8 cellular contexts compared by ENCODE assay signal in the genomic region with DNA sequence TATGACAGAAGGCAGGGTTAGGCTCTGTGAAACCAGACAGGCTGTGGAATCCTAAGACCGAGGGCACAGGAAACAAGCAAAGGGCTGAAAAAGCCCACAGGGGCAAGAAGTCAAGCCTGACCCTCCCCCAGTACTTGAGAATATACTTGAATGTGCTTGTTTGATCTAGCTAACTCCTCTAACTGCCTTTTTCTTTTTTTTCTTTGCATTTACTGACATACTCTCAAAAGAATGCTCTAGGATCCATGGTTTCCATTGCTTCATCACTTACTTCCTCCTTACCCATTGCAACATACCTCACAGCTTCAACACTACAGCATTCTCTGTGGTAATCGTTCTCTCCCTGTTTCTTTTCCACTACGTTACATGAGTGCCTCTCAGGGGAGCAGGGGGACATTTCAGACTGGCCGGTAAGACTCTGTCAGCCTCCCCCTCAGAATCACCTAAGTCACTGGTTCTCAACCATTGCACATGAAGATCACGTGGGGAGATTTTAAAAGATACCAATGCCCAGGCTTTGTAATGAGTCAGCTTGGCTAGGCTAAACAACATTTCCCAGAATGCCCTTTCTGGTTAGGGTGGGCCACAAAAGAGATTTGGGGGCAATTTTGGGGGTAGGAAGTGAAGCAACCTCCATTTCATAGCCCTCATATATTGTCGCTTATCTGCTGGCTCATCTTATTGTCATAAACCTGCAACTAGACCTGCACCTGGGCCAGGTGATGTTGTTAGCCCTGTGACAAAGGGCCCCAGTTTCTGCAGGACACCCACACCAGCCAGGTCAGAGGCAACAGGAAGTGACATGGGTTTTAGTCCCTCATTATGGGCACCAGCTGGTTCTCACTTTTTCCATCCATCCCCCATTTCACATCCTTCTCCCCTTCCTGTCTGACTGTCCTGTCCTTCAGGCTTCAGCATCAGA. TPM values are rescaled to one million over a fixed set of nuclear protein-coding genes. Genes with fewer than 3 reads are reported as not detected.
DNase-seq lines count a peak whose midpoint lies in the region; ATAC-seq and TF ChIP-seq lines count a peak whose summit lies in the region.

No MANE protein-coding gene starts in this region.

- H4K20me1 ChIP-seq in HCT116 (ENCODE audit: insufficient read depth) (no peaks in the 10 kb centered on the region), OCI-LY1 (ENCODE audit: insufficient read depth, low read length) (no peaks in the 10 kb centered on the region)

- H3K9me2 ChIP-seq in HCT116 (ENCODE audit: insufficient read depth) (no peaks in the 10 kb centered on the region), OCI-LY1 (ENCODE audit: low read depth, low read length) (no peaks in the 10 kb centered on the region)

- H3K27ac ChIP-seq in HCT116 (ENCODE audit: low read depth, low read length) (no peak overlapping the region), OCI-LY1 (ENCODE audit: low read depth, low read length, poor library complexity, severe bottlenecking) (peak overlapping the region; percentile 90), liver (ENCODE audit: low read depth in 1 of 2, low read length in 2 of 2) (peak overlapping the region; percentile 55 to 66)

- POLR2A ChIA-PET in HCT116 (lab: Charles Lee) = no interaction called here

- BruUV-seq in HCT116 (replicated peaks; lab: Mats Ljungman, UMichigan) = no TSS peak

- H3K27me3 ChIP-seq in HCT116 (ENCODE audit: insufficient read depth, low read length) (no peaks in the 10 kb centered on the region), OCI-LY1 (ENCODE audit: insufficient read depth, low read length) (no peaks in the 10 kb centered on the region), liver (ENCODE audit: control insufficient read depth in 4 of 4, insufficient read depth in 4 of 4, low read length in 3 of 4) (no peaks in the 10 kb centered on the region)

- TF ChIP-seq POLR2A in HCT116 (IDR thresholded peaks at IDR 0.05; ENCODE audit: borderline replicate concordance, extremely low read depth, insufficient read depth, insufficient read length) = no peak

- CTCF ChIA-PET in HCT116 (lab: Charles Lee) = interaction anchor here (2.2 kb wide), 1 partner anchor 214 kb away, joined by 7 read pairs; no protein-coding TSS in a partner anchor

- in situ Hi-C loops in astrocyte of the spinal cord (cut with HindIII; ENCODE audit: low sequenced_read_pairs) = no loop called here

- WGBS in liver = 69% methylated on average over 6 of the region's 6 CpGs

- H3F3A ChIP-seq in OCI-LY1 (ENCODE audit: insufficient read depth, low read length) = peaks cover 5% of the 10 kb centered on the region; the same call in 1 of the 2 replicates

- TF ChIP-seq RAD21 in HCT116 (IDR thresholded peaks at IDR 0.05; ENCODE audit: low read depth) (no peak), liver (IDR thresholded peaks at IDR 0.05) (no peak)

- H2AFZ ChIP-seq in HCT116 (ENCODE audit: low read depth, low read length, poor library complexity, severe bottlenecking) (no peak overlapping the region), OCI-LY1 (ENCODE audit: low read length) (no peak overlapping the region)

- TF ChIP-seq CTCF in GM12864 (IDR thresholded peaks at IDR 0.05; ENCODE audit: low read depth, low read length, missing control alignments) (no peak), HCT116 (IDR thresholded peaks at IDR 0.05 in 2 of 3, conservative IDR thresholded peaks at IDR 0.05 in 1 of 3; ENCODE audit: borderline replicate concordance in 1 of 3, insufficient read depth in 1 of 3, low read depth in 2 of 3, low read length in 2 of 3) (no peak), OCI-LY1 (IDR thresholded peaks at IDR 0.05; ENCODE audit: low read length) (no peak), astrocyte of the spinal cord (IDR thresholded peaks at IDR 0.05; ENCODE audit: low read depth, low read length) (no peak), liver (IDR thresholded peaks at IDR 0.05; ENCODE audit: low read depth, low read length, missing input control) (no peak)

- no peak overlapping the region for H3K9ac ChIP-seq in HCT116 (ENCODE audit: low read length)
- peak overlapping the region; percentile 33; the same call in 1 of the 2 replicates for H3K9ac ChIP-seq in OCI-LY1 (ENCODE audit: low read length)
- H3K9ac ChIP-seq in liver (ENCODE audit: low read depth in 1 of 2, low read length in 2 of 2) = no peak overlapping the region

- H3K9me3 ChIP-seq in HCT116 (ENCODE audit: control insufficient read depth in 1 of 2, insufficient read depth in 1 of 2, low read depth in 1 of 2, low read length in 2 of 2) (no peaks in the 10 kb centered on the region), OCI-LY1 (ENCODE audit: low read length) (no peaks in the 10 kb centered on the region), liver (ENCODE audit: control insufficient read depth in 4 of 4, low read length in 3 of 4) (no peaks in the 10 kb centered on the region)

- DNase-seq in GM12864 (ENCODE audit: low read depth) = peak; percentile 33
- no peak for DNase-seq in HCT116 (ENCODE audit: low read depth, low spot score)
- DNase-seq in astrocyte of the spinal cord (ENCODE audit: low read depth, low spot score) = peak; percentile 86
- DNase-seq in retina = no peak
- no peak for DNase-seq in cerebellar cortex (ENCODE audit: low spot score)

- intact Hi-C loops in HCT116 (cut with micrococcal nuclease) = no loop called here

- H3K4me3 ChIP-seq in GM12864 (ENCODE audit: low read depth, low read length) (no peak overlapping the region), HCT116 (replicated peaks in 1 of 2; ENCODE audit: low read depth in 1 of 2, low read length in 2 of 2) (no peak overlapping the region), OCI-LY1 (ENCODE audit: low read depth, low read length, poor library complexity, severe bottlenecking) (peak overlapping the region; percentile 5), astrocyte of the spinal cord (ENCODE audit: low read depth, low read length) (no peak overlapping the region), liver (ENCODE audit: low read depth in 1 of 3, low read length in 3 of 3) (no peak overlapping the region)

- no peak overlapping the region for H3K4me2 ChIP-seq in HCT116 (ENCODE audit: low read length)
- H3K4me2 ChIP-seq in OCI-LY1 (ENCODE audit: low read length) = peak overlapping the region; percentile 51

- RAD21 ChIA-PET in HCT116 (lab: Charles Lee; ENCODE audit: low non-redundant PET in 1 of 2, low total read pairs in 2 of 2, uncharacterized antibody in 2 of 2, unreplicated experiment in 2 of 2) = no interaction called here

- H3K79me2 ChIP-seq in HCT116 (ENCODE audit: insufficient read depth, low read length) (no peaks in the 10 kb centered on the region), OCI-LY1 (ENCODE audit: insufficient read depth, low read length) (no peaks in the 10 kb centered on the region)

- no peak for ATAC-seq in HCT116
- no peak for ATAC-seq in GM19467 (IDR thresholded peaks at IDR 0.05; ENCODE audit: unreplicated experiment)

- H3K4me1 ChIP-seq in HCT116 (ENCODE audit: control insufficient read depth in 1 of 2, insufficient read depth in 2 of 2, low read length in 2 of 2) = no peaks in the 10 kb centered on the region
- H3K4me1 ChIP-seq in OCI-LY1 (ENCODE audit: insufficient read depth, low read length, severe bottlenecking) = peaks cover 57% of the 10 kb centered on the region
- H3K4me1 ChIP-seq in liver (ENCODE audit: control insufficient read depth in 4 of 4, insufficient read depth in 4 of 4, low read length in 3 of 4) = peaks cover 2 to 21% (median 15%) of the 10 kb centered on the region in 4 donors

- H3K36me3 ChIP-seq in HCT116 (ENCODE audit: control insufficient read depth in 1 of 2, insufficient read depth in 2 of 2, low read length in 2 of 2) (no peaks in the 10 kb centered on the region), OCI-LY1 (ENCODE audit: insufficient read depth, low read length) (no peaks in the 10 kb centered on the region), liver (ENCODE audit: control insufficient read depth in 4 of 4, insufficient read depth in 3 of 4, low read depth in 1 of 4, low read length in 3 of 4) (peaks cover 0 to 3% (median 1%) of the 10 kb centered on the region in 4 donors)

TF ChIP-seq in HCT116, 20 proteins besides CTCF, POLR2A, EP300 and RAD21:
- TF ChIP-seq CEBPB (IDR thresholded peaks at IDR 0.05; ENCODE audit: low read depth) = peak; percentile 50
- TF ChIP-seq FOSL1 (IDR thresholded peaks at IDR 0.05; ENCODE audit: low read depth) = no peak

TF ChIP-seq in liver, 16 proteins besides CTCF, POLR2A, EP300 and RAD21:
- TF ChIP-seq, protein P1, sequence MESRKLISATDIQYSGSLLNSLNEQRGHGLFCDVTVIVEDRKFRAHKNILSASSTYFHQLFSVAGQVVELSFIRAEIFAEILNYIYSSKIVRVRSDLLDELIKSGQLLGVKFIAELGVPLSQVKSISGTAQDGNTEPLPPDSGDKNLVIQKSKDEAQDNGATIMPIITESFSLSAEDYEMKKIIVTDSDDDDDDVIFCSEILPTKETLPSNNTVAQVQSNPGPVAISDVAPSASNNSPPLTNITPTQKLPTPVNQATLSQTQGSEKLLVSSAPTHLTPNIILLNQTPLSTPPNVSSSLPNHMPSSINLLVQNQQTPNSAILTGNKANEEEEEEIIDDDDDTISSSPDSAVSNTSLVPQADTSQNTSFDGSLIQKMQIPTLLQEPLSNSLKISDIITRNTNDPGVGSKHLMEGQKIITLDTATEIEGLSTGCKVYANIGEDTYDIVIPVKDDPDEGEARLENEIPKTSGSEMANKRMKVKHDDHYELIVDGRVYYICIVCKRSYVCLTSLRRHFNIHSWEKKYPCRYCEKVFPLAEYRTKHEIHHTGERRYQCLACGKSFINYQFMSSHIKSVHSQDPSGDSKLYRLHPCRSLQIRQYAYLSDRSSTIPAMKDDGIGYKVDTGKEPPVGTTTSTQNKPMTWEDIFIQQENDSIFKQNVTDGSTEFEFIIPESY (IDR thresholded peaks at IDR 0.05) = no peak
- TF ChIP-seq HNF4A (conservative IDR thresholded peaks at IDR 0.05) = peak in 1 of 2 donors; percentile 11
- TF ChIP-seq JUND (IDR thresholded peaks at IDR 0.05) = peak in 1 of 2 donors; percentile 22

RNA-seq across cellular contexts. Expression of a gene that starts 24.6 kb away (rescaled TPM):
- total RNA-seq in HCT116 (2021; ENCODE audit: unreplicated experiment) (149 TPM), liver (10 to 100 TPM; 17.4 to 33.3 TPM)
- polyA plus RNA-seq in HCT116 (2012) = 57.6 and 69.0 TPM in 2 replicates
- polyA plus RNA-seq in liver = 10 to 100 TPM; 13.3 to 28.9 TPM

Comparison
In these comparisons a context has a peak if more than half of its experiments do, and no peak if none do; other contexts are left out.
1. DNase-seq: peak in GM12864 (single experiment) and astrocyte of the spinal cord (single experiment); none in HCT116 (single experiment), retina (single experiment) and cerebellar cortex (single experiment).